ENCODE assay signal across 8 cellular contexts in the genomic region with DNA sequence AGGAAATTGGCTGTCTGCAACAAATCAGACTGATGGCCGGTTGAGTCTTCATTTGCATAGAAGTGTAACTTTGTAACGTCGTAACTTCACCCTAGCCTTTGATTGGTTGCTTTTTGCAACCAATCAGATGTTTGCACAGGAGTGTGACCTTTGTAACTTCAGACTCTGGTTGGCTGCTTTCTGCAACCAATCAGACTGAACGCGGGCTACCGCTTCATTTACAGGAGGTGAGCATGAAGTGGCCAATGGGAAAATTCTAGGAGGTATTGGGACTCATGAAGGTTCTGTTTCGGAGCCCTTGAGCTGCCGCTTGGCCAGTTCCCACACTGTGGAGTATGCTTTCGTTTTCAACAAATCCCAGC. TPM values are rescaled to one million over a fixed set of nuclear protein-coding genes. Genes with fewer than 3 reads are reported as not detected.
DNase-seq lines count a peak whose midpoint lies in the region; TF ChIP-seq lines count a peak whose summit lies in the region.

No MANE protein-coding gene starts in this region.

- no peak for TF ChIP-seq POLR2A in breast epithelium (IDR thresholded peaks at IDR 0.05)

- peak overlapping the region; percentile 90 for H3K9ac ChIP-seq in skeletal muscle satellite cell (ENCODE audit: low read depth, low read length)

- peak overlapping the region; percentile 88 for H3K4me2 ChIP-seq in skeletal muscle satellite cell (ENCODE audit: low read length)

- H3K36me3 ChIP-seq in SJSA1 (peaks cover 3% of the 10 kb centered on the region; the same call in 1 of the 2 replicates), breast epithelium (no peaks in the 10 kb centered on the region), skeletal muscle satellite cell (ENCODE audit: insufficient read depth, low read length) (peaks cover 2% of the 10 kb centered on the region)

- no peak for TF ChIP-seq CTCF in breast epithelium (IDR thresholded peaks at IDR 0.05)

- H3K27ac ChIP-seq in SJSA1 = peak overlapping the region; percentile 38
- peak overlapping the region; percentile 91 to 94 for H3K27ac ChIP-seq in breast epithelium

- H3K9me3 ChIP-seq in SJSA1 (replicated peaks) = peaks cover 15% of the 10 kb centered on the region; the same call in 1 of the 2 replicates
- H3K9me3 ChIP-seq in breast epithelium = peaks cover 17 to 34% of the 10 kb centered on the region in 2 donors
- H3K9me3 ChIP-seq in skeletal muscle satellite cell (replicated peaks; ENCODE audit: low read length) = peaks cover 6% of the 10 kb centered on the region

- H3K27me3 ChIP-seq in SJSA1 (replicated peaks) (no peaks in the 10 kb centered on the region), breast epithelium (no peaks in the 10 kb centered on the region), skeletal muscle satellite cell (ENCODE audit: control insufficient read depth, insufficient read depth, low read length) (no peaks in the 10 kb centered on the region)

- intact Hi-C loops in breast epithelium (cut with DNase I; ENCODE audit: low total_unique reads) = no loop called here

- H3K4me1 ChIP-seq in SJSA1 (replicated peaks) (peaks cover 6% of the 10 kb centered on the region; the same call in 1 of the 2 replicates), breast epithelium (no peaks in the 10 kb centered on the region), skeletal muscle satellite cell (ENCODE audit: control insufficient read depth, insufficient read depth, low read length) (peaks cover 4% of the 10 kb centered on the region)

- peak; percentile 68 for DNase-seq in H4 (ENCODE audit: low spot score)
- DNase-seq in LHCN-M2 (ENCODE audit: low read depth) = peak; percentile 71
- DNase-seq in SJSA1 (ENCODE audit: low read depth in 1 of 2, low spot score in 2 of 2) = peak in 1 of 2 experiments; percentile 64
- peak in 1 of 2 donors; percentile 54 for DNase-seq in breast epithelium (ENCODE audit: low spot score in 2 of 2)
- DNase-seq in iPS-NIHi7 (ENCODE audit: extremely low spot score) = peak; percentile 32
- no peak for DNase-seq in germinal center (ENCODE audit: low spot score)

- H3K4me3 ChIP-seq in GM08714 (ENCODE audit: low read length) = peak overlapping the region; percentile 83
- peak overlapping the region; percentile 59 for H3K4me3 ChIP-seq in SJSA1
- peak overlapping the region; percentile 72 to 89 (median 86) for H3K4me3 ChIP-seq in breast epithelium
- H3K4me3 ChIP-seq in skeletal muscle satellite cell (ENCODE audit: low read length) = peak overlapping the region; percentile 97

RNA-seq across cellular contexts. Expression of gene ZNF559, which starts 0.4 kb away (rescaled TPM):
- 6.8 and 15.9 TPM in 2 replicates for total RNA-seq in H4 (2014; rRNA removed; shearing (Covaris generic))
- total RNA-seq in LHCN-M2 (2014; rRNA removed) (6.2 and 8.0 TPM in 2 replicates), breast epithelium (10 to 100 TPM; 18.4 to 39.1 (median 23.4) TPM)
- 4.1 TPM for polyA plus RNA-seq in LHCN-M2 (2012)
- total RNA-seq in SJSA1 (2014; rRNA removed; shearing (Covaris generic)) = 15.8 and 18.4 TPM in 2 replicates
- total RNA-seq in skeletal muscle satellite cell (2012; rRNA removed) = 10.6 and 13.3 TPM in 2 replicates

RNA-seq across cellular contexts. Expression of gene ZNF699, which starts 13.9 kb away (rescaled TPM):
- 8.9 and 21.8 TPM in 2 replicates for total RNA-seq in H4 (2014; rRNA removed; shearing (Covaris generic))
- total RNA-seq in LHCN-M2 (2014; rRNA removed) = 13.9 and 34.0 TPM in 2 replicates
- polyA plus RNA-seq in LHCN-M2 (2012) = 3.3 TPM
- 8.0 and 13.6 TPM in 2 replicates for total RNA-seq in SJSA1 (2014; rRNA removed; shearing (Covaris generic))
- 10 to 100 TPM; 10.1 to 27.4 (median 16.1) TPM for total RNA-seq in breast epithelium
- total RNA-seq in skeletal muscle satellite cell (2012; rRNA removed) = 6.8 and 11.1 TPM in 2 replicates

RNA-seq across cellular contexts. Expression of gene ZNF177, which starts 39.3 kb away (rescaled TPM):
- 1.0 and 4.4 TPM in 2 replicates for total RNA-seq in H4 (2014; rRNA removed; shearing (Covaris generic))
- total RNA-seq in LHCN-M2 (2014; rRNA removed) = 1.3 and 2.2 TPM in 2 replicates
- 0.94 TPM for polyA plus RNA-seq in LHCN-M2 (2012)
- 1.8 TPM in 1 of 2 replicates, not detected in the other for total RNA-seq in SJSA1 (2014; rRNA removed; shearing (Covaris generic))
- 1 to 10 TPM; 2.9 to 8.3 (median 3.6) TPM for total RNA-seq in breast epithelium
- total RNA-seq in skeletal muscle satellite cell (2012; rRNA removed) = 0.44 and 0.51 TPM in 2 replicates
